Comparison of ENCODE assay signal across 1 cellular context in the genomic region with DNA sequence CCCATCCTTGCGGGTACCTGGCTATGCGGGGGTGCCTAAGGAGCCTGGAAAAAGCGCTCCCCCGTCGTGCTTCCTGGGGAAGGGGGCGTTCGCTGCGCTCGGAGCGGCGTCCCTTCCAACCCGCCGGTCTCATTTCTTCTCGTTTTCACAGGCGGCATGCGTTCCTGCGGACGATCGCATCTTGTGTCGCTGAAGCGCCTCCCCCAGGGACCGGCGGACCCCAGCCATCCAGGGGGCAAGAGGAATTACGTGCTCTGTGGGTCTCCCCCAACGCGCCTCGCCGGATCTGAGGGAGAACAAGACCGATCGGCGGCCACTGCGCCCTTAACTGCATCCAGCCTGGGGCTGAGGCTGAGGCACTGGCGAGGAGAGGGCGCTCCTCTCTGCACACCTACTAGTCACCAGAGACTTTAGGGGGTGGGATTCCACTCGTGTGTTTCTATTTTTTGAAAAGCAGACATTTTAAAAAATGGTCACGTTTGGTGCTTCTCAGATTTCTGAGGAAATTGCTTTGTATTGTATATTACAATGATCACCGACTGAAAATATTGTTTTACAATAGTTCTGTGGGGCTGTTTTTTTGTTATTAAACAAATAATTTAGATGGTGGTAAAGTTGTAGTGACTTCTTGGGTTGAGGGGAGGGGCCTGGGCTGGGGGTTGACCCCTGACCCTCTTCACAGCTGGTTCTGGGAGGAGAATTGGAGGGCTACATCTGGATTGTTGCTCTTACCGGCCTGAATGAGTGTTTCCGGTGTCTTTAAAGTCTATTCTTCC.
TF ChIP-seq lines count a peak whose summit lies in the region.

No MANE protein-coding gene starts in this region.

TF ChIP-seq in GM12878, 131 proteins besides CTCF, POLR2A, EP300 and RAD21:
- TF ChIP-seq NR2C1 (IDR thresholded peaks at IDR 0.05) (no peak), ASH2L (IDR thresholded peaks at IDR 0.05; ENCODE audit: borderline replicate concordance, low read depth) (no peak), GATAD2B (conservative IDR thresholded peaks at IDR 0.05; ENCODE audit: low read depth) (no peak), YY1 (IDR thresholded peaks at IDR 0.05; ENCODE audit: low read depth, low read length) (no peak), RBBP5 (conservative IDR thresholded peaks at IDR 0.05) (no peak), RB1 (IDR thresholded peaks at IDR 0.05; ENCODE audit: borderline replicate concordance) (no peak), MYB (IDR thresholded peaks at IDR 0.05; ENCODE audit: borderline replicate concordance, low read depth, low read length) (no peak), TCF12 (IDR thresholded peaks at IDR 0.05; ENCODE audit: low read depth, low read length) (no peak)
- TF ChIP-seq, protein P1, sequence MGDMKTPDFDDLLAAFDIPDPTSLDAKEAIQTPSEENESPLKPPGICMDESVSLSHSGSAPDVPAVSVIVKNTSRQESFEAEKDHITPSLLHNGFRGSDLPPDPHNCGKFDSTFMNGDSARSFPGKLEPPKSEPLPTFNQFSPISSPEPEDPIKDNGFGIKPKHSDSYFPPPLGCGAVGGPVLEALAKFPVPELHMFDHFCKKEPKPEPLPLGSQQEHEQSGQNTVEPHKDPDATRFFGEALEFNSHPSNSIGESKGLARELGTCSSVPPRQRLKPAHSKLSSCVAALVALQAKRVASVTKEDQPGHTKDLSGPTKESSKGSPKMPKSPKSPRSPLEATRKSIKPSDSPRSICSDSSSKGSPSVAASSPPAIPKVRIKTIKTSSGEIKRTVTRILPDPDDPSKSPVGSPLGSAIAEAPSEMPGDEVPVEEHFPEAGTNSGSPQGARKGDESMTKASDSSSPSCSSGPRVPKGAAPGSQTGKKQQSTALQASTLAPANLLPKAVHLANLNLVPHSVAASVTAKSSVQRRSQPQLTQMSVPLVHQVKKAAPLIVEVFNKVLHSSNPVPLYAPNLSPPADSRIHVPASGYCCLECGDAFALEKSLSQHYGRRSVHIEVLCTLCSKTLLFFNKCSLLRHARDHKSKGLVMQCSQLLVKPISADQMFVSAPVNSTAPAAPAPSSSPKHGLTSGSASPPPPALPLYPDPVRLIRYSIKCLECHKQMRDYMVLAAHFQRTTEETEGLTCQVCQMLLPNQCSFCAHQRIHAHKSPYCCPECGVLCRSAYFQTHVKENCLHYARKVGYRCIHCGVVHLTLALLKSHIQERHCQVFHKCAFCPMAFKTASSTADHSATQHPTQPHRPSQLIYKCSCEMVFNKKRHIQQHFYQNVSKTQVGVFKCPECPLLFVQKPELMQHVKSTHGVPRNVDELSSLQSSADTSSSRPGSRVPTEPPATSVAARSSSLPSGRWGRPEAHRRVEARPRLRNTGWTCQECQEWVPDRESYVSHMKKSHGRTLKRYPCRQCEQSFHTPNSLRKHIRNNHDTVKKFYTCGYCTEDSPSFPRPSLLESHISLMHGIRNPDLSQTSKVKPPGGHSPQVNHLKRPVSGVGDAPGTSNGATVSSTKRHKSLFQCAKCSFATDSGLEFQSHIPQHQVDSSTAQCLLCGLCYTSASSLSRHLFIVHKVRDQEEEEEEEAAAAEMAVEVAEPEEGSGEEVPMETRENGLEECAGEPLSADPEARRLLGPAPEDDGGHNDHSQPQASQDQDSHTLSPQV (IDR thresholded peaks at IDR 0.05) = no peak
